Comparison of ENCODE assay signal across 27 cellular contexts in genomic region chr11:24619900-24620299, GRCh38.
DNase-seq lines count a peak whose midpoint lies in the region; ATAC-seq and TF ChIP-seq lines count a peak whose summit lies in the region.
"Had no signal": no experiment of that assay in that cellular context is flagged by ENCODE, and none has a peak within 500 bp of the region (broad histone marks: within the 10 kb centered on the region; RNA-seq: fewer than 3 reads in every experiment).

No MANE protein-coding gene starts in this region.

- H3K9me2 ChIP-seq in SK-N-SH = no peaks in the 10 kb centered on the region

- H2AFZ ChIP-seq in SK-N-SH (ENCODE audit: low read depth) = no peak overlapping the region

- WGBS in SK-N-SH (ENCODE audit: low lambda C conversion rate) = 54% methylated on average over 1 of the region's 1 CpG

- TF ChIP-seq EP300 in SK-N-SH (IDR thresholded peaks at IDR 0.05; ENCODE audit: borderline replicate concordance in 1 of 2, low read depth in 1 of 2, low read length in 1 of 2) = no peak

- H3K36me3 ChIP-seq in SK-N-SH (replicated peaks in 1 of 2; ENCODE audit: control insufficient read depth in 1 of 2, insufficient read depth in 2 of 2, low read length in 1 of 2) = no peaks in the 10 kb centered on the region
- H3K36me3 ChIP-seq: BE2C; BLaER1; BLaER1 treated with 17β-estradiol and CSF1 and Interleukin-3, amounts not matched to agents 10 nM and 100 nM had no signal

- H3K4me3 ChIP-seq in SK-N-SH (ENCODE audit: low read depth in 2 of 2, low read length in 1 of 2) = no peak overlapping the region
- H3K4me3 ChIP-seq: A549; BLaER1; BLaER1 treated with 17β-estradiol and CSF1 and Interleukin-3, amounts not matched to agents 10 nM and 100 nM had no signal

- no peaks in the 10 kb centered on the region for H3K9me3 ChIP-seq in SK-N-SH
- H3K9me3 ChIP-seq: A549; BE2C; BLaER1; BLaER1 treated with 17β-estradiol and CSF1 and Interleukin-3, amounts not matched to agents 10 nM and 100 nM; Caco-2 had no signal

- CTCF ChIA-PET in SK-N-SH (lab: Yijun Ruan, JAX) = no interaction called here

- H3K9ac ChIP-seq in SK-N-SH = no peak overlapping the region
- H3K9ac ChIP-seq: BLaER1; BLaER1 treated with 17β-estradiol and CSF1 and Interleukin-3, amounts not matched to agents 10 nM and 100 nM had no signal

- H4K20me1 ChIP-seq in SK-N-SH (ENCODE audit: insufficient read depth) = no peaks in the 10 kb centered on the region
- H4K20me1 ChIP-seq: BLaER1; BLaER1 treated with 17β-estradiol and CSF1 and Interleukin-3, amounts not matched to agents 10 nM and 100 nM had no signal

- no peaks in the 10 kb centered on the region for H3K27me3 ChIP-seq in SK-N-SH (ENCODE audit: insufficient read depth)
- H3K27me3 ChIP-seq: BE2C; BLaER1; BLaER1 treated with 17β-estradiol and CSF1 and Interleukin-3, amounts not matched to agents 10 nM and 100 nM had no signal

- TF ChIP-seq RAD21 in SK-N-SH (IDR thresholded peaks at IDR 0.05; ENCODE audit: low read length) = no peak

- no peak for TF ChIP-seq CTCF in SK-N-SH (IDR thresholded peaks at IDR 0.05)

- DNase-seq in SK-N-SH = no peak
- DNase-seq: 8988T; ACHN; AML-193; BE2C; C1 segment of cervical spinal cord; Caco-2; Calu3; CD4-positive, alpha-beta memory T cell; CD4-positive, alpha-beta T cell; CD4-positive, CD25-positive, alpha-beta regulatory T cell; CD8-positive, alpha-beta memory T cell; CD8-positive, alpha-beta T cell; COR-L47; DMS 273 treated with DMSO at 0.1 percent for 48 hours; DMS153; DMS53; DMS79; DMS79 treated with DMSO at 0.1 percent for 48 hours; DND-41; EL had no signal

- H3K79me2 ChIP-seq in SK-N-SH (ENCODE audit: insufficient read depth) = no peaks in the 10 kb centered on the region

- H3K27ac ChIP-seq in SK-N-SH (ENCODE audit: low read depth in 2 of 2, low read length in 1 of 2) = peak overlapping the region in 1 of 2 experiments; percentile 1; a peak in 1 of 4 replicates
- H3K27ac ChIP-seq: 22Rv1; A549; BLaER1; BLaER1 treated with 17β-estradiol and CSF1 and Interleukin-3, amounts not matched to agents 10 nM and 100 nM; C4-2B had no signal

- POLR2A ChIA-PET in SK-N-SH (lab: Yijun Ruan, JAX) = no interaction called here

- no peaks in the 10 kb centered on the region; a peak in 2 of 4 replicates for H3K4me1 ChIP-seq in SK-N-SH (ENCODE audit: control insufficient read depth in 1 of 2, insufficient read depth in 2 of 2, low read depth in 1 of 2, low read length in 1 of 2)
- H3K4me1 ChIP-seq: A549; BE2C; BLaER1; BLaER1 treated with 17β-estradiol and CSF1 and Interleukin-3, amounts not matched to agents 10 nM and 100 nM had no signal

- H3F3A ChIP-seq in SK-N-SH (replicated peaks; ENCODE audit: insufficient read depth) = peaks cover 12% of the 10 kb centered on the region

- H3K4me2 ChIP-seq in SK-N-SH = no peak overlapping the region
- H3K4me2 ChIP-seq: A549; BLaER1; BLaER1 treated with 17β-estradiol and CSF1 and Interleukin-3, amounts not matched to agents 10 nM and 100 nM had no signal

- ATAC-seq in SK-N-SH treated with all-trans-retinoic acid at 6 μM for 48 hours = peak; percentile 50; the same call in 2 of the 3 replicates
- ATAC-seq: A549; CD8-positive, alpha-beta T cell had no signal

TF ChIP-seq in SK-N-SH treated with all-trans-retinoic acid at 6 μM for 48 hours, 23 proteins besides CTCF, POLR2A, EP300 and RAD21:
- TF ChIP-seq PATZ1 (CRISPR knock-in tag; IDR thresholded peaks at IDR 0.05; ENCODE audit: borderline replicate concordance) = no peak; the same call in 1 of the 2 replicates
- TF ChIP-seq ZNF70 (CRISPR knock-in tag; IDR thresholded peaks at IDR 0.05) = no peak
- peak; percentile 89 for TF ChIP-seq ISL1 (CRISPR knock-in tag; IDR thresholded peaks at IDR 0.05)
- TF ChIP-seq ZFP30 (CRISPR knock-in tag; IDR thresholded peaks at IDR 0.05) = peak; percentile 93
- TF ChIP-seq ZC3H10 (CRISPR knock-in tag; IDR thresholded peaks at IDR 0.05) = no peak; the same call in 1 of the 2 replicates

TF ChIP-seq in SK-N-SH, 30 proteins besides CTCF, POLR2A, EP300 and RAD21:
- TF ChIP-seq ZBTB33 (IDR thresholded peaks at IDR 0.05; ENCODE audit: borderline replicate concordance, low read depth) (no peak), SIN3A (IDR thresholded peaks at IDR 0.05; ENCODE audit: borderline replicate concordance, low read depth, low read length) (no peak), IRF3 (IDR thresholded peaks at IDR 0.05; ENCODE audit: low read depth, low read length) (no peak), RXRA (IDR thresholded peaks at IDR 0.05; ENCODE audit: borderline replicate concordance, low read depth) (no peak), JUND (IDR thresholded peaks at IDR 0.05) (no peak), RFX5 (IDR thresholded peaks at IDR 0.05; ENCODE audit: low read length) (no peak), FOSL2 (IDR thresholded peaks at IDR 0.05; ENCODE audit: borderline replicate concordance, low read depth) (no peak), MEF2A (IDR thresholded peaks at IDR 0.05; ENCODE audit: borderline replicate concordance, low read depth) (no peak), MAX (IDR thresholded peaks at IDR 0.05; ENCODE audit: low read depth) (no peak), FOXM1 (IDR thresholded peaks at IDR 0.05; ENCODE audit: low read depth) (no peak), CHD2 (IDR thresholded peaks at IDR 0.05; ENCODE audit: low read length, partially characterized antibody) (no peak), USF2 (IDR thresholded peaks at IDR 0.05; ENCODE audit: borderline replicate concordance, low read depth, low read length) (no peak), YY1 (IDR thresholded peaks at IDR 0.05; ENCODE audit: low read depth) (no peak), USF1 (IDR thresholded peaks at IDR 0.05; ENCODE audit: borderline replicate concordance, low read depth) (no peak), GATA2 (CRISPR knock-in tag; IDR thresholded peaks at IDR 0.05) (no peak), POLR2AphosphoS5 (IDR thresholded peaks at IDR 0.05; ENCODE audit: low read depth, low read length) (no peak)
